8 cellular contexts compared by ENCODE assay signal in genomic region chr3:195195321-195196209, GRCh38.
DNase-seq lines count a peak whose midpoint lies in the region; ATAC-seq and TF ChIP-seq lines count a peak whose summit lies in the region.

No MANE protein-coding gene starts in this region.

- no peak overlapping the region for H3K4me3 ChIP-seq in CD8-positive, alpha-beta memory T cell (ENCODE audit: low read length)
- no peak overlapping the region for H3K4me3 ChIP-seq in brain microvascular endothelial cell (ENCODE audit: low read depth, low read length)
- H3K4me3 ChIP-seq in lower lobe of right lung = no peak overlapping the region

- no peak for TF ChIP-seq POLR2A in GM18505 (IDR thresholded peaks at IDR 0.05; ENCODE audit: borderline replicate concordance, extremely low read depth, insufficient read depth, insufficient read length)

- H3K27ac ChIP-seq in CD8-positive, alpha-beta memory T cell (ENCODE audit: low read depth, low read length) = peak overlapping the region; percentile 46
- peak overlapping the region; percentile 18 for H3K27ac ChIP-seq in brain microvascular endothelial cell
- H3K27ac ChIP-seq in lower lobe of right lung = peak overlapping the region; percentile 13

- peaks cover 7 to 16% (median 7%) of the 10 kb centered on the region in 3 donors for H3K36me3 Mint-ChIP-seq in CD8-positive, alpha-beta memory T cell

- no peak overlapping the region for H3K27ac Mint-ChIP-seq in CD8-positive, alpha-beta memory T cell

- in situ Hi-C loops in brain microvascular endothelial cell (cut with HindIII; ENCODE audit: low pct_ligation_motif_present, low sequenced_read_pairs) = no loop called here

- no peak overlapping the region for H3K4me3 Mint-ChIP-seq in CD8-positive, alpha-beta memory T cell

- TF ChIP-seq CTCF in brain microvascular endothelial cell (IDR thresholded peaks at IDR 0.05; ENCODE audit: low read depth, low read length, missing control alignments) = peak; percentile 51
- no peak for TF ChIP-seq CTCF in lower lobe of right lung (IDR thresholded peaks at IDR 0.05)

- POLR2A ChIA-PET in CD8-positive, alpha-beta memory T cell (lab: Charles Lee) = no interaction called here

- no peaks in the 10 kb centered on the region for H3K27me3 Mint-ChIP-seq in CD8-positive, alpha-beta memory T cell

- intact Hi-C loops in lower lobe of right lung (cut with DNase I) = no loop called here

- ATAC-seq in lower lobe of right lung = no peak
- no peak for ATAC-seq in GM21529 (IDR thresholded peaks at IDR 0.05; ENCODE audit: unreplicated experiment)
- no peak for ATAC-seq in GM18505 (IDR thresholded peaks at IDR 0.05; ENCODE audit: unreplicated experiment)
- no peak for ATAC-seq in left lobe of liver

- peaks cover 15 to 24% (median 18%) of the 10 kb centered on the region in 3 donors for H3K4me1 Mint-ChIP-seq in CD8-positive, alpha-beta memory T cell

- CTCF ChIA-PET in CD8-positive, alpha-beta memory T cell (lab: Charles Lee) = no interaction called here

- no peak for DNase-seq in CD8-positive, alpha-beta memory T cell
- peak; percentile 79 for DNase-seq in NCI-H1092 (lab: John Stamatoyannopoulos, UW)
- DNase-seq in brain microvascular endothelial cell = no peak
- DNase-seq in lower lobe of right lung = no peak
- no peak for DNase-seq in HUDEP-2 (lab: John Stamatoyannopoulos, UW; ENCODE audit: unreplicated experiment in 76 of 76)
- DNase-seq in left lobe of liver (ENCODE audit: low spot score) = no peak

- no peaks in the 10 kb centered on the region for H3K27me3 ChIP-seq in CD8-positive, alpha-beta memory T cell (ENCODE audit: insufficient read depth, low read length, poor library complexity, severe bottlenecking)
- H3K27me3 ChIP-seq in brain microvascular endothelial cell (replicated peaks) (no peaks in the 10 kb centered on the region), lower lobe of right lung (ENCODE audit: low read depth) (no peaks in the 10 kb centered on the region)

- H3K36me3 ChIP-seq in CD8-positive, alpha-beta memory T cell (ENCODE audit: insufficient read depth, low read length) = no peaks in the 10 kb centered on the region
- no peaks in the 10 kb centered on the region for H3K36me3 ChIP-seq in brain microvascular endothelial cell (replicated peaks)
- no peaks in the 10 kb centered on the region for H3K36me3 ChIP-seq in lower lobe of right lung

- peaks cover 4 to 13% (median 12%) of the 10 kb centered on the region in 5 donors for H3K9me3 Mint-ChIP-seq in CD8-positive, alpha-beta memory T cell

- H3K9me3 ChIP-seq in CD8-positive, alpha-beta memory T cell (ENCODE audit: low read length) = peaks cover 3% of the 10 kb centered on the region
- H3K9me3 ChIP-seq in lower lobe of right lung = peaks cover 9% of the 10 kb centered on the region

- H3K4me1 ChIP-seq in CD8-positive, alpha-beta memory T cell (ENCODE audit: insufficient read depth, low read length) = no peaks in the 10 kb centered on the region
- H3K4me1 ChIP-seq in lower lobe of right lung = peaks cover 25% of the 10 kb centered on the region
